ENCODE assay signal across 1 cellular context in the genomic region with DNA sequence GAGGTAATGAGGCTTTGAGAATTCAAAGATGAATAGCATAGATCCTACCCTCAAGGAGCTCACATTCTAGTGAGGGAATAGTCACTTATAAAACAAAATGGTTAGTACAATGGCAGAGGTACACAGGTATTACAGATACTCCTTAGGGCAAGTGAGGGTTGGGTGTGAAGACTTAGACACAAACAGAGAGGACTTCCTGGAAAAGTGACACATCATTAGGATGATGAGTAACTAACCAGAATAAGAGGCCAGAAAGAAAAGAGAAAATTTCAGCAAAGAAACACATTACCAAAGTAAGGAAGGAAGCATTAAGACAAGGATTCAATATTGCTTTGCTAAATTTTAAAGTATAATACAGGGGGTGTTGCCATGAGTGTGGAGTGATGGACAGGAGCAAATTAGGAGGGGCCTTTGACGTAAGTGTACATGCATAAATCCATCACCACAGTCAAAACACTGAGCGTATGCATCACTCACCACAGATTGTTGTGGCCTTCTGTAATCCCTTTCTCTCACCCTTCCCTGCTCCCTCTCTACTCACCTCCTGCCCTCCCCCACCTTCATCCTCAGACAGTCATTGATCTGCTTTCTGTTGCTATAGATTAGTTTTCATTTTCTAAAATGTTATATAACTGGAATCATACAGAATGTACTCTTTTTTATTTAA.
TF ChIP-seq lines count a peak whose summit lies in the region.

No MANE protein-coding gene starts in this region.

TF ChIP-seq in K562, 482 proteins besides CTCF, POLR2A, EP300 and RAD21 (continued from another document and continues in another):
- TF ChIP-seq ZNF263 (CRISPR knock-in tag; IDR thresholded peaks at IDR 0.05; ENCODE audit: borderline replicate concordance), result no peak
- TF ChIP-seq, protein P1, sequence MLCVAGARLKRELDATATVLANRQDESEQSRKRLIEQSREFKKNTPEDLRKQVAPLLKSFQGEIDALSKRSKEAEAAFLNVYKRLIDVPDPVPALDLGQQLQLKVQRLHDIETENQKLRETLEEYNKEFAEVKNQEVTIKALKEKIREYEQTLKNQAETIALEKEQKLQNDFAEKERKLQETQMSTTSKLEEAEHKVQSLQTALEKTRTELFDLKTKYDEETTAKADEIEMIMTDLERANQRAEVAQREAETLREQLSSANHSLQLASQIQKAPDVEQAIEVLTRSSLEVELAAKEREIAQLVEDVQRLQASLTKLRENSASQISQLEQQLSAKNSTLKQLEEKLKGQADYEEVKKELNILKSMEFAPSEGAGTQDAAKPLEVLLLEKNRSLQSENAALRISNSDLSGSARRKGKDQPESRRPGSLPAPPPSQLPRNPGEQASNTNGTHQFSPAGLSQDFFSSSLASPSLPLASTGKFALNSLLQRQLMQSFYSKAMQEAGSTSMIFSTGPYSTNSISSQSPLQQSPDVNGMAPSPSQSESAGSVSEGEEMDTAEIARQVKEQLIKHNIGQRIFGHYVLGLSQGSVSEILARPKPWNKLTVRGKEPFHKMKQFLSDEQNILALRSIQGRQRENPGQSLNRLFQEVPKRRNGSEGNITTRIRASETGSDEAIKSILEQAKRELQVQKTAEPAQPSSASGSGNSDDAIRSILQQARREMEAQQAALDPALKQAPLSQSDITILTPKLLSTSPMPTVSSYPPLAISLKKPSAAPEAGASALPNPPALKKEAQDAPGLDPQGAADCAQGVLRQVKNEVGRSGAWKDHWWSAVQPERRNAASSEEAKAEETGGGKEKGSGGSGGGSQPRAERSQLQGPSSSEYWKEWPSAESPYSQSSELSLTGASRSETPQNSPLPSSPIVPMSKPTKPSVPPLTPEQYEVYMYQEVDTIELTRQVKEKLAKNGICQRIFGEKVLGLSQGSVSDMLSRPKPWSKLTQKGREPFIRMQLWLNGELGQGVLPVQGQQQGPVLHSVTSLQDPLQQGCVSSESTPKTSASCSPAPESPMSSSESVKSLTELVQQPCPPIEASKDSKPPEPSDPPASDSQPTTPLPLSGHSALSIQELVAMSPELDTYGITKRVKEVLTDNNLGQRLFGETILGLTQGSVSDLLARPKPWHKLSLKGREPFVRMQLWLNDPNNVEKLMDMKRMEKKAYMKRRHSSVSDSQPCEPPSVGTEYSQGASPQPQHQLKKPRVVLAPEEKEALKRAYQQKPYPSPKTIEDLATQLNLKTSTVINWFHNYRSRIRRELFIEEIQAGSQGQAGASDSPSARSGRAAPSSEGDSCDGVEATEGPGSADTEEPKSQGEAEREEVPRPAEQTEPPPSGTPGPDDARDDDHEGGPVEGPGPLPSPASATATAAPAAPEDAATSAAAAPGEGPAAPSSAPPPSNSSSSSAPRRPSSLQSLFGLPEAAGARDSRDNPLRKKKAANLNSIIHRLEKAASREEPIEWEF (CRISPR knock-in tag; IDR thresholded peaks at IDR 0.05), result peak; percentile 90
- TF ChIP-seq ZBED1 (IDR thresholded peaks at IDR 0.05), result no peak
- TF ChIP-seq CAMTA2 (CRISPR knock-in tag; conservative IDR thresholded peaks at IDR 0.05), result no peak
- TF ChIP-seq SNIP1 (IDR thresholded peaks at IDR 0.05; ENCODE audit: low read depth), result no peak
- peak; percentile 63 for TF ChIP-seq TAL1 (IDR thresholded peaks at IDR 0.05)
- no peak for TF ChIP-seq TAF7 (tag; IDR thresholded peaks at IDR 0.05)
- peak; percentile 56 for TF ChIP-seq HMGN3 (IDR thresholded peaks at IDR 0.05; ENCODE audit: borderline replicate concordance, extremely low read depth, insufficient read length, low read depth, low read length)
- TF ChIP-seq ZNF239 (CRISPR knock-in tag; IDR thresholded peaks at IDR 0.05), result no peak
- peak; percentile 98 for TF ChIP-seq GATAD2A (IDR thresholded peaks at IDR 0.05)
- TF ChIP-seq CBFA2T2 (conservative IDR thresholded peaks at IDR 0.05), result peak; percentile 75
- TF ChIP-seq ZNF766 (CRISPR knock-in tag; conservative IDR thresholded peaks at IDR 0.05), result no peak
- peak; percentile 96 for TF ChIP-seq ZEB2 (IDR thresholded peaks at IDR 0.05)
- no peak for TF ChIP-seq ZNF184 (CRISPR knock-in tag; IDR thresholded peaks at IDR 0.05)
- TF ChIP-seq SPI1 (IDR thresholded peaks at IDR 0.05; ENCODE audit: borderline replicate concordance, low read depth, low read length), result no peak
- peak; percentile 96 for TF ChIP-seq SMARCA4 (IDR thresholded peaks at IDR 0.05)
- peak; percentile 44 for TF ChIP-seq KDM5B (IDR thresholded peaks at IDR 0.05; ENCODE audit: insufficient replicate concordance, low read depth, low read length)
- TF ChIP-seq CSDE1 (IDR thresholded peaks at IDR 0.05), result no peak
- TF ChIP-seq, protein P2, sequence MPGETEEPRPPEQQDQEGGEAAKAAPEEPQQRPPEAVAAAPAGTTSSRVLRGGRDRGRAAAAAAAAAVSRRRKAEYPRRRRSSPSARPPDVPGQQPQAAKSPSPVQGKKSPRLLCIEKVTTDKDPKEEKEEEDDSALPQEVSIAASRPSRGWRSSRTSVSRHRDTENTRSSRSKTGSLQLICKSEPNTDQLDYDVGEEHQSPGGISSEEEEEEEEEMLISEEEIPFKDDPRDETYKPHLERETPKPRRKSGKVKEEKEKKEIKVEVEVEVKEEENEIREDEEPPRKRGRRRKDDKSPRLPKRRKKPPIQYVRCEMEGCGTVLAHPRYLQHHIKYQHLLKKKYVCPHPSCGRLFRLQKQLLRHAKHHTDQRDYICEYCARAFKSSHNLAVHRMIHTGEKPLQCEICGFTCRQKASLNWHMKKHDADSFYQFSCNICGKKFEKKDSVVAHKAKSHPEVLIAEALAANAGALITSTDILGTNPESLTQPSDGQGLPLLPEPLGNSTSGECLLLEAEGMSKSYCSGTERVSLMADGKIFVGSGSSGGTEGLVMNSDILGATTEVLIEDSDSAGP (CRISPR knock-in tag; IDR thresholded peaks at IDR 0.05), result no peak
- TF ChIP-seq KAT2B (IDR thresholded peaks at IDR 0.05; ENCODE audit: low read depth, low read length), result no peak
- TF ChIP-seq HCFC1 (IDR thresholded peaks at IDR 0.05; ENCODE audit: low read depth, low read length), result no peak
- TF ChIP-seq ZNF77 (CRISPR knock-in tag; IDR thresholded peaks at IDR 0.05), result no peak
- TF ChIP-seq ZNF778 (CRISPR knock-in tag; IDR thresholded peaks at IDR 0.05), result no peak
- TF ChIP-seq C11orf30 (IDR thresholded peaks at IDR 0.05; ENCODE audit: low read depth), result no peak; the same call in 1 of the 2 replicates
- no peak for TF ChIP-seq MXI1 (IDR thresholded peaks at IDR 0.05; ENCODE audit: low read depth, low read length)
- no peak for TF ChIP-seq KDM2B (CRISPR knock-in tag; IDR thresholded peaks at IDR 0.05)
- TF ChIP-seq MTA3 (IDR thresholded peaks at IDR 0.05; ENCODE audit: borderline replicate concordance), result peak; percentile 55; the same call in 1 of the 2 replicates
- TF ChIP-seq NCOA6 (IDR thresholded peaks at IDR 0.05), result peak; percentile 28; the same call in 1 of the 2 replicates
- peak; percentile 26 for TF ChIP-seq RBBP5 (IDR thresholded peaks at IDR 0.05; ENCODE audit: borderline replicate concordance, insufficient read depth, low read length, poor library complexity, severe bottlenecking)
- no peak for TF ChIP-seq BRCA1 (IDR thresholded peaks at IDR 0.05)
- no peak for TF ChIP-seq BRCA1 (CRISPR knock-in tag; IDR thresholded peaks at IDR 0.05)
- TF ChIP-seq, protein P3, sequence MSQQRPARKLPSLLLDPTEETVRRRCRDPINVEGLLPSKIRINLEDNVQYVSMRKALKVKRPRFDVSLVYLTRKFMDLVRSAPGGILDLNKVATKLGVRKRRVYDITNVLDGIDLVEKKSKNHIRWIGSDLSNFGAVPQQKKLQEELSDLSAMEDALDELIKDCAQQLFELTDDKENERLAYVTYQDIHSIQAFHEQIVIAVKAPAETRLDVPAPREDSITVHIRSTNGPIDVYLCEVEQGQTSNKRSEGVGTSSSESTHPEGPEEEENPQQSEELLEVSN (IDR thresholded peaks at IDR 0.05; ENCODE audit: borderline replicate concordance in 1 of 2, extremely low read depth in 1 of 2, insufficient read depth in 1 of 2, insufficient read length in 1 of 2, low read depth in 1 of 2, low read length in 1 of 2, poor library complexity in 1 of 2, severe bottlenecking in 1 of 2), result no peak
- TF ChIP-seq PTRF (tag; IDR thresholded peaks at IDR 0.05), result no peak
- TF ChIP-seq ZNF224 (CRISPR knock-in tag; IDR thresholded peaks at IDR 0.05), result no peak
- TF ChIP-seq SP2 (IDR thresholded peaks at IDR 0.05; ENCODE audit: extremely low read depth, low read depth, low read length, poor library complexity, severe bottlenecking), result no peak
- TF ChIP-seq, protein P4, sequence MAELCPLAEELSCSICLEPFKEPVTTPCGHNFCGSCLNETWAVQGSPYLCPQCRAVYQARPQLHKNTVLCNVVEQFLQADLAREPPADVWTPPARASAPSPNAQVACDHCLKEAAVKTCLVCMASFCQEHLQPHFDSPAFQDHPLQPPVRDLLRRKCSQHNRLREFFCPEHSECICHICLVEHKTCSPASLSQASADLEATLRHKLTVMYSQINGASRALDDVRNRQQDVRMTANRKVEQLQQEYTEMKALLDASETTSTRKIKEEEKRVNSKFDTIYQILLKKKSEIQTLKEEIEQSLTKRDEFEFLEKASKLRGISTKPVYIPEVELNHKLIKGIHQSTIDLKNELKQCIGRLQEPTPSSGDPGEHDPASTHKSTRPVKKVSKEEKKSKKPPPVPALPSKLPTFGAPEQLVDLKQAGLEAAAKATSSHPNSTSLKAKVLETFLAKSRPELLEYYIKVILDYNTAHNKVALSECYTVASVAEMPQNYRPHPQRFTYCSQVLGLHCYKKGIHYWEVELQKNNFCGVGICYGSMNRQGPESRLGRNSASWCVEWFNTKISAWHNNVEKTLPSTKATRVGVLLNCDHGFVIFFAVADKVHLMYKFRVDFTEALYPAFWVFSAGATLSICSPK (IDR thresholded peaks at IDR 0.05; ENCODE audit: borderline replicate concordance), result no peak; the same call in 1 of the 2 replicates
- no peak for TF ChIP-seq CHCHD3 (CRISPR knock-in tag; IDR thresholded peaks at IDR 0.05)
- TF ChIP-seq ZNF140 (CRISPR knock-in tag; IDR thresholded peaks at IDR 0.05), result 0 out of 2 replicates have a peak, but pooled peaks have one; percentile 32
- TF ChIP-seq RBM22 (IDR thresholded peaks at IDR 0.05; ENCODE audit: low read depth, low read length, poor library complexity, severe bottlenecking), result no peak
- TF ChIP-seq SMAD4 (CRISPR knock-in tag; conservative IDR thresholded peaks at IDR 0.05), result no peak; the same call in 1 of the 2 replicates
- TF ChIP-seq SMAD3 (CRISPR knock-in tag; conservative IDR thresholded peaks at IDR 0.05), result no peak
- no peak for TF ChIP-seq CCAR2 (IDR thresholded peaks at IDR 0.05; ENCODE audit: low read depth, low read length)
- no peak for TF ChIP-seq FIP1L1 (IDR thresholded peaks at IDR 0.05; ENCODE audit: low read depth, low read length, poor library complexity, severe bottlenecking)
- no peak for TF ChIP-seq SMC3 (conservative IDR thresholded peaks at IDR 0.05; ENCODE audit: insufficient read depth, low read depth, low read length)
- TF ChIP-seq, protein P5, sequence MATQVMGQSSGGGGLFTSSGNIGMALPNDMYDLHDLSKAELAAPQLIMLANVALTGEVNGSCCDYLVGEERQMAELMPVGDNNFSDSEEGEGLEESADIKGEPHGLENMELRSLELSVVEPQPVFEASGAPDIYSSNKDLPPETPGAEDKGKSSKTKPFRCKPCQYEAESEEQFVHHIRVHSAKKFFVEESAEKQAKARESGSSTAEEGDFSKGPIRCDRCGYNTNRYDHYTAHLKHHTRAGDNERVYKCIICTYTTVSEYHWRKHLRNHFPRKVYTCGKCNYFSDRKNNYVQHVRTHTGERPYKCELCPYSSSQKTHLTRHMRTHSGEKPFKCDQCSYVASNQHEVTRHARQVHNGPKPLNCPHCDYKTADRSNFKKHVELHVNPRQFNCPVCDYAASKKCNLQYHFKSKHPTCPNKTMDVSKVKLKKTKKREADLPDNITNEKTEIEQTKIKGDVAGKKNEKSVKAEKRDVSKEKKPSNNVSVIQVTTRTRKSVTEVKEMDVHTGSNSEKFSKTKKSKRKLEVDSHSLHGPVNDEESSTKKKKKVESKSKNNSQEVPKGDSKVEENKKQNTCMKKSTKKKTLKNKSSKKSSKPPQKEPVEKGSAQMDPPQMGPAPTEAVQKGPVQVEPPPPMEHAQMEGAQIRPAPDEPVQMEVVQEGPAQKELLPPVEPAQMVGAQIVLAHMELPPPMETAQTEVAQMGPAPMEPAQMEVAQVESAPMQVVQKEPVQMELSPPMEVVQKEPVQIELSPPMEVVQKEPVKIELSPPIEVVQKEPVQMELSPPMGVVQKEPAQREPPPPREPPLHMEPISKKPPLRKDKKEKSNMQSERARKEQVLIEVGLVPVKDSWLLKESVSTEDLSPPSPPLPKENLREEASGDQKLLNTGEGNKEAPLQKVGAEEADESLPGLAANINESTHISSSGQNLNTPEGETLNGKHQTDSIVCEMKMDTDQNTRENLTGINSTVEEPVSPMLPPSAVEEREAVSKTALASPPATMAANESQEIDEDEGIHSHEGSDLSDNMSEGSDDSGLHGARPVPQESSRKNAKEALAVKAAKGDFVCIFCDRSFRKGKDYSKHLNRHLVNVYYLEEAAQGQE (CRISPR knock-in tag; IDR thresholded peaks at IDR 0.05; ENCODE audit: low read depth), result no peak
- TF ChIP-seq POLR3A (IDR thresholded peaks at IDR 0.05; ENCODE audit: borderline replicate concordance, extremely low read depth, insufficient read depth, insufficient read length), result no peak
- TF ChIP-seq KAT7 (CRISPR knock-in tag; IDR thresholded peaks at IDR 0.05; ENCODE audit: borderline replicate concordance), result no peak
- TF ChIP-seq XRCC3 (IDR thresholded peaks at IDR 0.05), result no peak
- TF ChIP-seq TEAD2 (tag; IDR thresholded peaks at IDR 0.05), result no peak
- TF ChIP-seq SREBF1 (IDR thresholded peaks at IDR 0.05; ENCODE audit: borderline replicate concordance, low read depth, low read length), result no peak
- TF ChIP-seq SLC30A9 (CRISPR knock-in tag; IDR thresholded peaks at IDR 0.05), result no peak
- TF ChIP-seq PHB (CRISPR knock-in tag; IDR thresholded peaks at IDR 0.05), result no peak
- no peak for TF ChIP-seq GATA2 (CRISPR knock-in tag; IDR thresholded peaks at IDR 0.05)
- peak; percentile 51; the same call in 1 of the 2 replicates for TF ChIP-seq POLR2AphosphoS5 (IDR thresholded peaks at IDR 0.05; ENCODE audit: control insufficient read depth, insufficient read depth, low read depth, low read length)
- TF ChIP-seq, protein P6, sequence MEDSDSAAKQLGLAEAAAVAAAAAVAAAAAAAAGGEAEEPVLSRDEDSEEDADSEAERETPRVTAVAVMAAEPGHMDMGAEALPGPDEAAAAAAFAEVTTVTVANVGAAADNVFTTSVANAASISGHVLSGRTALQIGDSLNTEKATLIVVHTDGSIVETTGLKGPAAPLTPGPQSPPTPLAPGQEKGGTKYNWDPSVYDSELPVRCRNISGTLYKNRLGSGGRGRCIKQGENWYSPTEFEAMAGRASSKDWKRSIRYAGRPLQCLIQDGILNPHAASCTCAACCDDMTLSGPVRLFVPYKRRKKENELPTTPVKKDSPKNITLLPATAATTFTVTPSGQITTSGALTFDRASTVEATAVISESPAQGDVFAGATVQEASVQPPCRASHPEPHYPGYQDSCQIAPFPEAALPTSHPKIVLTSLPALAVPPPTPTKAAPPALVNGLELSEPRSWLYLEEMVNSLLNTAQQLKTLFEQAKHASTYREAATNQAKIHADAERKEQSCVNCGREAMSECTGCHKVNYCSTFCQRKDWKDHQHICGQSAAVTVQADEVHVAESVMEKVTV (CRISPR knock-in tag; IDR thresholded peaks at IDR 0.05), result no peak
- TF ChIP-seq KLF6 (CRISPR knock-in tag; IDR thresholded peaks at IDR 0.05; ENCODE audit: borderline replicate concordance), result no peak
- TF ChIP-seq ZNF507 (tag; conservative IDR thresholded peaks at IDR 0.05), result no peak
- TF ChIP-seq FOXA1 (IDR thresholded peaks at IDR 0.05; ENCODE audit: borderline replicate concordance), result peak; percentile 46; the same call in 1 of the 2 replicates
- 0 out of 2 replicates have a peak, but pooled peaks have one; percentile 10 for TF ChIP-seq NFE2L1 (tag; IDR thresholded peaks at IDR 0.05; ENCODE audit: borderline replicate concordance, low read depth)
